In the genomic region with DNA sequence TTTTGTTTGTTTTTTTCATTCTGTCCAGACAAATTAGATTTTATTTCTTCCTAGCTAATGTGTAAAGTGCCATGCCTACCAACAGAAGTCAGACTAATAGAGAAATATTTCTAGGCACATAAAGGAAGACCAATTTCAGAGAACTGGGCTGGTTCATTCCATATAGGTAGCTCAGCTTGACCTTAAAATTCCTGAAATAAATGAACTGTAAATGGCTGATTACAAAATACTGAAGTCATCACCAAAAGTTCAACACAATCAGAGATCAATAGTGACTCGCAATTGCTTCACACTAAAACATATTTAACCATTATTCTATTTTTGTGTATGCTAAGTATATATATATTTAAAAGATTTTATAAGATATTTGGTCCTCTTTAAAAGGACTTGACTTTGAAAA, we compare ENCODE assay signal across 16 cellular contexts. TPM values are rescaled to one million over a fixed set of nuclear protein-coding genes. Genes with fewer than 3 reads are reported as not detected.
"Had no signal": no experiment of that assay in that cellular context is flagged by ENCODE, and none has a peak within 500 bp of the region (broad histone marks: within the 10 kb centered on the region; RNA-seq: fewer than 3 reads in every experiment).

No MANE protein-coding gene starts in this region.

- H3K4me1 ChIP-seq: parathyroid adenoma, upper lobe of left lung had no signal

- ATAC-seq: activated naive CD8-positive, alpha-beta T cell treated with anti-CD3 and anti-CD28 coated beads, Interleukin-2, amount 50 U/mL, for 24 hours; right cardiac atrium; T-helper 17 cell had no signal

- H3K9me3 Mint-ChIP-seq: activated B cell treated with CpG ODN at 0.5 μM for 24 hours; activated CD4-positive, alpha-beta T cell treated with anti-CD3 and anti-CD28 coated beads, Interleukin-2, amount 10 ng/mL, durations not matched to agents 24 days and 14 days had no signal

- H3K4me3 ChIP-seq: neural progenitor cell had no signal

- H3K27ac ChIP-seq: epithelial cell of prostate, neural progenitor cell, parathyroid adenoma had no signal

- H3K36me3 Mint-ChIP-seq: neural progenitor cell had no signal

- H3K4me3 Mint-ChIP-seq: activated B cell treated with CpG ODN at 0.5 μM for 24 hours; activated CD4-positive, alpha-beta T cell treated with anti-CD3 and anti-CD28 coated beads, Interleukin-2, amount 10 ng/mL, durations not matched to agents 24 days and 14 days; activated naive CD8-positive, alpha-beta T cell treated with anti-CD3 and anti-CD28 coated beads, Interleukin-2, amount 50 U/mL, for 24 hours; neural progenitor cell; T-helper 17 cell had no signal

- H3K4me2 ChIP-seq: neural progenitor cell had no signal

- H3K36me3 ChIP-seq: neural progenitor cell had no signal

- H3K9ac ChIP-seq: neural progenitor cell, parathyroid adenoma had no signal

- H3K4me1 Mint-ChIP-seq: activated B cell treated with CpG ODN at 0.5 μM for 24 hours; activated CD4-positive, alpha-beta T cell treated with anti-CD3 and anti-CD28 coated beads, Interleukin-2, amount 10 ng/mL, durations not matched to agents 24 days and 14 days; activated naive CD8-positive, alpha-beta T cell treated with anti-CD3 and anti-CD28 coated beads, Interleukin-2, amount 50 U/mL, for 24 hours; T-helper 17 cell had no signal

- H3K9me3 ChIP-seq: upper lobe of left lung had no signal

- DNase-seq: activated B cell treated with CpG ODN at 0.5 μM for 24 hours; activated CD4-positive, alpha-beta T cell treated with anti-CD3 and anti-CD28 coated beads, Interleukin-2, amount 10 ng/mL, durations not matched to agents 24 days and 14 days; activated naive CD4-positive, alpha-beta T cell treated with Interleukin-2 at 50 U/mL for 16 hours; activated naive CD8-positive, alpha-beta T cell treated with anti-CD3 and anti-CD28 coated beads, Interleukin-2, amount 50 U/mL, for 24 hours; caudate nucleus; cortex of kidney; effector CD8-positive, alpha-beta T cell; islet precursor cell; right cardiac atrium; stimulated activated CD4-positive, alpha-beta T cell treated with anti-CD3 and anti-CD28 coated beads, Interleukin-2, amount 100 ng/mL, for 24 hours; stimulated activated naive CD4-positive, alpha-beta T cell treated with Interleukin-2 at 50 U/mL for 16 hours; T-helper 17 cell; upper lobe of left lung had no signal

- H3K27ac Mint-ChIP-seq: activated B cell treated with CpG ODN at 0.5 μM for 24 hours; activated CD4-positive, alpha-beta T cell treated with anti-CD3 and anti-CD28 coated beads, Interleukin-2, amount 10 ng/mL, durations not matched to agents 24 days and 14 days; activated naive CD8-positive, alpha-beta T cell treated with anti-CD3 and anti-CD28 coated beads, Interleukin-2, amount 50 U/mL, for 24 hours; neural progenitor cell; T-helper 17 cell had no signal

- H3K27me3 ChIP-seq: upper lobe of left lung had no signal

RNA-seq across cellular contexts. Expression of a gene that starts 34.2 kb away (rescaled TPM):
- total RNA-seq: activated B cell treated with CpG ODN at 0.5 μM for 24 hours; activated CD4-positive, alpha-beta T cell treated with anti-CD3 and anti-CD28 coated beads, Interleukin-2, amount 10 ng/mL, durations not matched to agents 24 days and 14 days; T-helper 17 cell had no signal
